1 cellular context compared by ENCODE assay signal in the genomic region with DNA sequence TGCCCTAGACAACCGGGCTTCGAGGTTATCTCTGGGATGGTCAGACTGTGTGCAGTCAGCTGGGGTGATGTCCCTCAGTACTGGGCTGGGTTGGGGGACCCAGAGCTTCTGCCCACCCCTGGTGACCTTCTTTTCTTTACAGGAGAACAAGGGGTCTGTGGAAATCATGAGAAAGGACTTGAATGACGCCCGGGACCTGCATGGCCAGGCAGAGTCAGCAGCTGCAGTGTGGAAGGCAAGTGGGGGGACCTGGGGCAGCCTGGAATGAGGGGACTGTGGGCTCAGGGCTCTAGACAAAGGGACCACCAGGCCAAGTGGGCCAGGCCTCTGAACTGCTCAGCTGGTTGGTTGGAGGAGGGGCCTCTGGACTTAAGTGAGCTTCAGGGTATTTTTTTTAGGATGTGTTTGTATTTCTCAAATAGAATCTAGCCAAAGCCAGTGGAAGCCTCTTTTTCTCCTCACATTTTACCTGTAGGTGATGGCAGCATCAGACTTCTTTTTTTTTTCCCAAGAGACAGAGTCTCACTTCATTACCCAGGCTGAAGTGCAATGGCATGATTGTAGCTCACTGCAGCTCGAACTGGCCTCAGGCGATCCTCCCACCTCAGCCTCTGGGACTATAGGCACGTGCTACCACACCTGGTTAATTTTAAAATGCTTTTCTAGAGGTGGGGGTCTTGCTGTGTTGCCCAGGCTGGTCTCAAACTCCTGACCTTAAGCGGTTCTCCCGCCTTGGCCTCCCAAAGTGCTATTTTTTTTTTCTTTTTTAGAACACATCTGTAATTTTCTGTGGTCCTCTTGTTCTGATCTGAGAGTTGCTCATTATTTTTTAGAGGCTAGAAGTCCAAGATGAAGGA.
TF ChIP-seq lines count a peak whose summit lies in the region.

No MANE protein-coding gene starts in this region.

TF ChIP-seq in neural cell, 6 proteins besides CTCF, POLR2A, EP300 and RAD21 (continued from another document):
- TF ChIP-seq, protein P1, sequence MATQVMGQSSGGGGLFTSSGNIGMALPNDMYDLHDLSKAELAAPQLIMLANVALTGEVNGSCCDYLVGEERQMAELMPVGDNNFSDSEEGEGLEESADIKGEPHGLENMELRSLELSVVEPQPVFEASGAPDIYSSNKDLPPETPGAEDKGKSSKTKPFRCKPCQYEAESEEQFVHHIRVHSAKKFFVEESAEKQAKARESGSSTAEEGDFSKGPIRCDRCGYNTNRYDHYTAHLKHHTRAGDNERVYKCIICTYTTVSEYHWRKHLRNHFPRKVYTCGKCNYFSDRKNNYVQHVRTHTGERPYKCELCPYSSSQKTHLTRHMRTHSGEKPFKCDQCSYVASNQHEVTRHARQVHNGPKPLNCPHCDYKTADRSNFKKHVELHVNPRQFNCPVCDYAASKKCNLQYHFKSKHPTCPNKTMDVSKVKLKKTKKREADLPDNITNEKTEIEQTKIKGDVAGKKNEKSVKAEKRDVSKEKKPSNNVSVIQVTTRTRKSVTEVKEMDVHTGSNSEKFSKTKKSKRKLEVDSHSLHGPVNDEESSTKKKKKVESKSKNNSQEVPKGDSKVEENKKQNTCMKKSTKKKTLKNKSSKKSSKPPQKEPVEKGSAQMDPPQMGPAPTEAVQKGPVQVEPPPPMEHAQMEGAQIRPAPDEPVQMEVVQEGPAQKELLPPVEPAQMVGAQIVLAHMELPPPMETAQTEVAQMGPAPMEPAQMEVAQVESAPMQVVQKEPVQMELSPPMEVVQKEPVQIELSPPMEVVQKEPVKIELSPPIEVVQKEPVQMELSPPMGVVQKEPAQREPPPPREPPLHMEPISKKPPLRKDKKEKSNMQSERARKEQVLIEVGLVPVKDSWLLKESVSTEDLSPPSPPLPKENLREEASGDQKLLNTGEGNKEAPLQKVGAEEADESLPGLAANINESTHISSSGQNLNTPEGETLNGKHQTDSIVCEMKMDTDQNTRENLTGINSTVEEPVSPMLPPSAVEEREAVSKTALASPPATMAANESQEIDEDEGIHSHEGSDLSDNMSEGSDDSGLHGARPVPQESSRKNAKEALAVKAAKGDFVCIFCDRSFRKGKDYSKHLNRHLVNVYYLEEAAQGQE (IDR thresholded peaks at IDR 0.05; ENCODE audit: borderline replicate concordance), result no peak
- no peak for TF ChIP-seq EZH2 (IDR thresholded peaks at IDR 0.05; ENCODE audit: borderline replicate concordance, insufficient read depth, low read length, poor library complexity, severe bottlenecking)
- TF ChIP-seq POLR2AphosphoS5 (IDR thresholded peaks at IDR 0.05), result no peak
